ENCODE assay signal across 3 cellular contexts in genomic region chr5:56776212-56776846, GRCh38. TPM values are rescaled to one million over a fixed set of nuclear protein-coding genes. Genes with fewer than 3 reads are reported as not detected.
DNase-seq lines count a peak whose midpoint lies in the region; ATAC-seq, FAIRE-seq and TF ChIP-seq lines count a peak whose summit lies in the region.
"Not testable (repeated sequence)": the region's sequence is repeated elsewhere in the genome, so short reads cannot be mapped to it uniquely, and the experiment has no call there.

No MANE protein-coding gene starts in this region.

- not testable (repeated sequence) for H3K36me3 ChIP-seq in HEK293 (ENCODE audit: control insufficient read depth in 2 of 2, insufficient read depth in 1 of 2, low read length in 2 of 2); K562 (ENCODE audit: control insufficient read depth, insufficient read depth, low read length)

- not testable (repeated sequence) for H3K4me3 ChIP-seq in HEK293 (ENCODE audit: low read depth, low read length); K562

- POLR2A ChIA-PET in HEK293 (lab: Yijun Ruan, JAX); K562 (lab: Yijun Ruan, JAX): not testable (repeated sequence)

- peak; percentile 40 for FAIRE-seq in HTR-8/SVneo (lab: Jason Lieb, UNC)
- FAIRE-seq in K562 (lab: Jason Lieb, UNC) = not testable (repeated sequence)

- not testable (repeated sequence) for H4K20me1 ChIP-seq in K562 (replicated peaks; ENCODE audit: control insufficient read depth, insufficient read depth, low read length)

- H3K9ac ChIP-seq in K562 (ENCODE audit: insufficient read depth in 1 of 2, low read depth in 2 of 2, low read length in 2 of 2) = not testable (repeated sequence)

- ATAC-seq in K562 = not testable (repeated sequence)

- H3K4me1 ChIP-seq in HEK293 (ENCODE audit: control insufficient read depth, insufficient read depth, low read length); K562 (replicated peaks in 1 of 2; ENCODE audit: control insufficient read depth in 2 of 2, insufficient read depth in 2 of 2, low read length in 2 of 2): not testable (repeated sequence)

- in situ Hi-C loops in K562 (cut with MboI) = not testable (repeated sequence)

- not testable (repeated sequence) for H3K4me2 ChIP-seq in K562 (ENCODE audit: insufficient read depth, low read length)

- TF ChIP-seq RAD21 in K562 (CRISPR knock-in tag; conservative IDR thresholded peaks at IDR 0.05 in 1 of 2, IDR thresholded peaks at IDR 0.05 in 1 of 2) = not testable (repeated sequence)

- CTCF ChIA-PET in HEK293 (lab: Yijun Ruan, JAX); K562 (lab: Yijun Ruan, JAX; ENCODE audit: low intra/inter-chr PET ratio): not testable (repeated sequence)

- not testable (repeated sequence) for H3K9me1 ChIP-seq in K562 (ENCODE audit: control insufficient read depth, insufficient read depth, low read length)

- intact Hi-C loops in K562 (cut with micrococcal nuclease) = not testable (repeated sequence)

- BruUV-seq in K562 (replicated peaks; lab: Mats Ljungman, UMichigan) = not testable (repeated sequence)

- H3K27me3 ChIP-seq in K562 (ENCODE audit: control insufficient read depth in 2 of 2, insufficient read depth in 2 of 2, low read length in 2 of 2) = not testable (repeated sequence)

- not testable (repeated sequence) for TF ChIP-seq POLR2A in K562 (conservative IDR thresholded peaks at IDR 0.05)

- not testable (repeated sequence) for H2AFZ ChIP-seq in K562 (ENCODE audit: low read depth, low read length)

- H3K79me2 ChIP-seq in K562 (ENCODE audit: control insufficient read depth, insufficient read depth, low read length) = not testable (repeated sequence)

- TF ChIP-seq CTCF in HEK293 (tag by site-specific recombination; IDR thresholded peaks at IDR 0.05); K562 (IDR thresholded peaks at IDR 0.05 in 2 of 3, conservative IDR thresholded peaks at IDR 0.05 in 1 of 3; ENCODE audit: insufficient read depth in 2 of 3, low read depth in 1 of 3, low read length in 3 of 3): not testable (repeated sequence)

- DNase-seq in HTR-8/SVneo (ENCODE audit: insufficient read length, low spot score); K562 (ENCODE audit: extremely low read depth in 1 of 4, low spot score in 3 of 4): not testable (repeated sequence)

- WGBS in K562 (ENCODE audit: insufficient coverage, low coverage, missing lambda C conversion rate) = 5% methylated on average over 2 of the region's 2 CpGs

- not testable (repeated sequence) for TF ChIP-seq EP300 in K562 (IDR thresholded peaks at IDR 0.05; ENCODE audit: low read length)

- not testable (repeated sequence) for H3K27ac ChIP-seq in HEK293 (ENCODE audit: extremely low read depth, low read depth, low read length); K562 (ENCODE audit: extremely low read depth, low read depth, low read length)

- not testable (repeated sequence) for H3K9me3 ChIP-seq in HEK293 (ENCODE audit: control insufficient read depth, insufficient read depth, low read depth, low read length); K562 (replicated peaks; ENCODE audit: control insufficient read depth, insufficient read depth, low read depth, low read length)

TF ChIP-seq in HEK293, 187 proteins besides CTCF, POLR2A, EP300 and RAD21:
- 0 out of 2 replicates have a peak, but pooled peaks have one; percentile 54 for TF ChIP-seq ZNF280D (tag by site-specific recombination; IDR thresholded peaks at IDR 0.05)
- TF ChIP-seq ZNF580 (tag by site-specific recombination; IDR thresholded peaks at IDR 0.05) = peak; percentile 46; the same call in 1 of the 2 replicates
- peak; percentile 86 for TF ChIP-seq ZNF146 (tag by site-specific recombination; IDR thresholded peaks at IDR 0.05)

TF ChIP-seq in K562, 482 proteins besides CTCF, POLR2A, EP300 and RAD21:
- TF ChIP-seq PRDM10 (IDR thresholded peaks at IDR 0.05; ENCODE audit: partially characterized antibody) (peak; percentile 91), BCOR (IDR thresholded peaks at IDR 0.05) (peak; percentile 54; the same call in 1 of the 2 replicates), ZNF146 (CRISPR knock-in tag; IDR thresholded peaks at IDR 0.05; ENCODE audit: unreplicated experiment) (peak; percentile 56)

RNA-seq across cellular contexts. Expression of gene MAP3K1, which starts 39.0 kb away (rescaled TPM):
- total RNA-seq in K562 (2011; cell fraction: chromatin; rRNA removed; ENCODE audit: low replicate concordance) = 6.2 and 19.0 TPM in 2 replicates
- 4.0 and 5.5 TPM in 2 replicates for total RNA-seq in K562 (2011; cell fraction: nucleolus; rRNA removed)
- total RNA-seq in K562 (2011; cell fraction: nucleoplasm; rRNA removed) = 8.2 and 9.7 TPM in 2 replicates
- 7.0 and 8.4 TPM in 2 replicates for total RNA-seq in K562 (2014; rRNA removed)
- total RNA-seq in K562 (2014; rRNA removed; fragmentation: Illumina TruSeq; extraction: Trizol) = 13.7 and 14.7 TPM in 2 replicates
- 13.5 and 13.9 TPM in 2 replicates for total RNA-seq in K562 (2015; rRNA removed; fragmentation: Illumina TruSeq; extraction: Trizol)
- total RNA-seq in K562 (2021) = 9.9 and 10.7 TPM in 2 replicates
- polyA plus RNA-seq in K562 (2011; rRNA removed) = 9.7 and 11.1 TPM in 2 replicates
- polyA plus RNA-seq in K562 (2011; cell fraction: cytosol; rRNA removed) = 2.5 and 5.2 TPM in 2 replicates
- polyA plus RNA-seq in K562 (2011; cell fraction: nucleus; rRNA removed) = 8.4 and 11.7 TPM in 2 replicates
- 5.0 TPM in 2 replicates for polyA plus RNA-seq in K562 (2012)
- 6.7 and 7.5 TPM in 2 replicates for polyA plus RNA-seq in K562 (2014; fragmentation: Illumina TruSeq; extraction: Trizol)
- 1 to 10 TPM; 3.9 to 6.9 TPM for polyA plus RNA-seq in K562 (2014; fragmentation: Nextera tagmentation; extraction: Ambion mirVana)
- 4.7 and 4.9 TPM in 2 replicates for polyA plus RNA-seq in K562 (2014; rRNA removed)
- polyA minus RNA-seq in K562 (2011; rRNA and poly(A)+ RNA removed) = 31.1 and 33.0 TPM in 2 replicates
- polyA minus RNA-seq in K562 (2011; cell fraction: cytosol; rRNA and poly(A)+ RNA removed) = 9.0 and 11.6 TPM in 2 replicates
- polyA minus RNA-seq in K562 (2011; cell fraction: nucleus; rRNA and poly(A)+ RNA removed) = 8.8 and 15.7 TPM in 2 replicates
